ENCODE assay signal across 9 cellular contexts in genomic region chr2:20141056-20141762, GRCh38.
DNase-seq lines count a peak whose midpoint lies in the region; ATAC-seq and TF ChIP-seq lines count a peak whose summit lies in the region.
"Had no signal": no experiment of that assay in that cellular context is flagged by ENCODE, and none has a peak within 500 bp of the region (broad histone marks: within the 10 kb centered on the region; RNA-seq: fewer than 3 reads in every experiment).

No MANE protein-coding gene starts in this region.

- H3K36me3 Mint-ChIP-seq in CD4-positive, alpha-beta T cell (ENCODE audit: low read depth): no peaks in the 10 kb centered on the region
- H3K36me3 Mint-ChIP-seq in immature natural killer cell: no peaks in the 10 kb centered on the region
- H3K36me3 Mint-ChIP-seq in activated T-helper 17 cell treated with anti-CD3 and anti-CD28 coated beads, Interleukin-2, amount 50 U/mL, for 72 hours (ENCODE audit: low read depth): no peaks in the 10 kb centered on the region

- DNase-seq in HK-2 (ENCODE audit: unreplicated experiment) (peak; percentile 88), astrocyte of the spinal cord (ENCODE audit: low read depth, low spot score) (peak; percentile 91), kidney glomerular epithelial cell (lab: John Stamatoyannopoulos, UW) (peak; percentile 83), tibial artery (peak; percentile 82 to 85), Ammon's horn (ENCODE audit: low spot score) (no peak), immature natural killer cell (no peak)
- DNase-seq in CD4-positive, alpha-beta T cell: no peak
- DNase-seq: activated B cell treated with CpG ODN at 0.5 μM for 24 hours had no signal

- no peaks in the 10 kb centered on the region for H3K27me3 ChIP-seq in tibial artery
- H3K27me3 ChIP-seq in CD4-positive, alpha-beta T cell (ENCODE audit: control insufficient read depth, insufficient read depth, low read length): no peaks in the 10 kb centered on the region

- CTCF ChIA-PET in CD4-positive, alpha-beta T cell (lab: Charles Lee): no interaction called here

- TF ChIP-seq CTCF in astrocyte of the spinal cord (IDR thresholded peaks at IDR 0.05; ENCODE audit: low read depth, low read length): no peak
- no peak for TF ChIP-seq CTCF in tibial artery (IDR thresholded peaks at IDR 0.05)
- TF ChIP-seq CTCF in CD4-positive, alpha-beta T cell (IDR thresholded peaks at IDR 0.05): no peak

- in situ Hi-C loops in astrocyte of the spinal cord (cut with HindIII; ENCODE audit: low sequenced_read_pairs): no loop called here

- POLR2A ChIA-PET in CD4-positive, alpha-beta T cell (lab: Charles Lee): no interaction called here

- H3K4me1 ChIP-seq in tibial artery: peaks cover 0 to 14% (median 5%) of the 10 kb centered on the region in 4 donors

- H3K4me3 ChIP-seq in astrocyte of the spinal cord (ENCODE audit: low read depth, low read length): no peak overlapping the region
- no peak overlapping the region for H3K4me3 ChIP-seq in tibial artery

- no peaks in the 10 kb centered on the region for H3K9me3 ChIP-seq in tibial artery
- H3K9me3 ChIP-seq in CD4-positive, alpha-beta T cell (ENCODE audit: control insufficient read depth, low read length): no peaks in the 10 kb centered on the region

- peaks cover 6% of the 10 kb centered on the region for H3K27me3 Mint-ChIP-seq in CD4-positive, alpha-beta T cell
- peaks cover 0 to 3% (median 2%) of the 10 kb centered on the region in 3 donors for H3K27me3 Mint-ChIP-seq in immature natural killer cell (ENCODE audit: low read depth in 3 of 3)
- H3K27me3 Mint-ChIP-seq in activated T-helper 17 cell treated with anti-CD3 and anti-CD28 coated beads, Interleukin-2, amount 50 U/mL, for 72 hours: peaks cover 3% of the 10 kb centered on the region

- no peaks in the 10 kb centered on the region for H3K9me3 Mint-ChIP-seq in CD4-positive, alpha-beta T cell
- no peaks in the 10 kb centered on the region for H3K9me3 Mint-ChIP-seq in immature natural killer cell
- no peaks in the 10 kb centered on the region for H3K9me3 Mint-ChIP-seq in activated T-helper 17 cell treated with anti-CD3 and anti-CD28 coated beads, Interleukin-2, amount 50 U/mL, for 72 hours
- H3K9me3 Mint-ChIP-seq: activated B cell treated with CpG ODN at 0.5 μM for 24 hours had no signal

- no peak for ATAC-seq in CD4-positive, alpha-beta T cell (ENCODE audit: poor library complexity)
- ATAC-seq in activated T-helper 17 cell treated with anti-CD3 and anti-CD28 coated beads, Interleukin-2, amount 50 U/mL, for 72 hours (replicated peaks): no peak

- H3K27ac ChIP-seq in tibial artery: peak overlapping the region in 1 of 2 donors; percentile 65
- H3K27ac ChIP-seq in CD4-positive, alpha-beta T cell (ENCODE audit: low read depth, low read length): no peak overlapping the region

- H3K36me3 ChIP-seq in tibial artery: no peaks in the 10 kb centered on the region

- H3K4me1 Mint-ChIP-seq in CD4-positive, alpha-beta T cell (ENCODE audit: low read depth): no peaks in the 10 kb centered on the region
- H3K4me1 Mint-ChIP-seq in immature natural killer cell: no peaks in the 10 kb centered on the region
- no peaks in the 10 kb centered on the region for H3K4me1 Mint-ChIP-seq in activated T-helper 17 cell treated with anti-CD3 and anti-CD28 coated beads, Interleukin-2, amount 50 U/mL, for 72 hours
- H3K4me1 Mint-ChIP-seq: activated B cell treated with CpG ODN at 0.5 μM for 24 hours had no signal

- H3K27ac Mint-ChIP-seq in CD4-positive, alpha-beta T cell: no peak overlapping the region
- H3K27ac Mint-ChIP-seq in immature natural killer cell: no peak overlapping the region
- H3K27ac Mint-ChIP-seq in activated T-helper 17 cell treated with anti-CD3 and anti-CD28 coated beads, Interleukin-2, amount 50 U/mL, for 72 hours: no peak overlapping the region
- H3K27ac Mint-ChIP-seq: activated B cell treated with CpG ODN at 0.5 μM for 24 hours had no signal

- intact Hi-C loops in tibial artery (cut with DNase I; ENCODE audit: low total_unique reads): no loop called here
- intact Hi-C loops in CD4-positive, alpha-beta T cell (cut with DNase I, micrococcal nuclease): no loop called here

- no peak overlapping the region for H3K4me3 Mint-ChIP-seq in CD4-positive, alpha-beta T cell
- H3K4me3 Mint-ChIP-seq in immature natural killer cell: no peak overlapping the region
- no peak overlapping the region for H3K4me3 Mint-ChIP-seq in activated T-helper 17 cell treated with anti-CD3 and anti-CD28 coated beads, Interleukin-2, amount 50 U/mL, for 72 hours
- H3K4me3 Mint-ChIP-seq: activated B cell treated with CpG ODN at 0.5 μM for 24 hours had no signal

Comparison
In these comparisons a context has a peak if more than half of its experiments do, and no peak if none do; other contexts are left out.
1. DNase-seq: peak in HK-2 (single experiment), astrocyte of the spinal cord (single experiment), kidney glomerular epithelial cell (single experiment) and tibial artery (2 of 2); none in CD4-positive, alpha-beta T cell (0 of 10), Ammon's horn (single experiment) and immature natural killer cell (0 of 3).